Comparison of ENCODE assay signal across 8 cellular contexts in the genomic region with DNA sequence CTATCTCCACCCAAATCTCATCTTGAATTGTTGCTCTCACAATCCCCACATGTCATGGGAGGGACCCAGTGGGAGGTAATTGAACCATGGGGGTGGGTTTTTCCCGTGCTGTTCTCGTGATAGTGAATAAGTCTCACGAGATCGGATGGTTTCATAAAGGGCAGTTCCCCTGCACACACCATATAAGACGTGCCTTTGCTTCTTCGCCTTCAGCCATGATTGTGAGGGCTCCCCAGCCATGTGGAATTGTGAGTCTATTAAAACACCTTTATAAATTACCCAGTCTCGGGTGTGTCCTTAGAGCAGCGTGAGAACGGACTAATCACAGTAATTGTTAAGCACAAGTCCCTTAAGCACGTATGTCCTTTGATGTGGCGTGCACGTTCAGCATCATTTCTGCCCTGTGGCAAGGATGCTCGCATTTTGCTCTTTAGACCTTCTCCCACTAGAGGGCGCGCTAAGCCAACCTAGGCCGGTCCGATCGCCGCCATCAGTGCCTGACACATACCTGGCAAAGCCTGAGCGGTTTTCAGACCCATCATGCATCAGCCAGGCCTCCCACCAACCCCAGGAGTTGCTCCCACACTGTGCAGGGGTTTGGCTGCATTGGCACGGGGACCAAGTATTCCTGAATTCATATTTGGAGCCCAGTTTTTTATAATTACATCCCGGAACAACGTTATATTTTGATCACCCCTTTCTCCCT.
DNase-seq lines count a peak whose midpoint lies in the region; ATAC-seq and TF ChIP-seq lines count a peak whose summit lies in the region.
"Not testable (repeated sequence)": the region's sequence is repeated elsewhere in the genome, so short reads cannot be mapped to it uniquely, and the experiment has no call there.

No MANE protein-coding gene starts in this region.

- POLR2A ChIA-PET in RWPE1 (lab: Yijun Ruan, JAX; ENCODE audit: low non-redundant PET) = not testable (repeated sequence)

- not testable (repeated sequence) for H3K27ac ChIP-seq in RWPE1; dorsolateral prefrontal cortex; right lobe of liver; aorta (ENCODE audit: low read depth in 1 of 2, low read length in 2 of 2)

- DNase-seq in RWPE1 (ENCODE audit: low spot score) = not testable (repeated sequence)
- DNase-seq in activated T-cell treated with anti-CD3 and anti-CD28 coated beads for 48 hours (ENCODE audit: low read depth) (peak; percentile 65), dorsolateral prefrontal cortex (peak in 7 of 10 donors; percentile 23 to 81 (median 57)), right lobe of liver (peak; percentile 67 to 72 (median 71)), aorta (peak; percentile 80 to 84)
- DNase-seq in stimulated activated CD4-positive, alpha-beta T cell treated with anti-CD3 and anti-CD28 coated beads, Interleukin-1b, Interleukin-23, amount 100 ng/mL, for 48 hours = peak; percentile 80

- CTCF ChIA-PET in RWPE1 (lab: Yijun Ruan, JAX) = not testable (repeated sequence)

- H3K4me3 ChIP-seq in dorsolateral prefrontal cortex; right lobe of liver; aorta (ENCODE audit: low read length in 2 of 2): not testable (repeated sequence)

- peak; percentile 79 for ATAC-seq in GM18861 (IDR thresholded peaks at IDR 0.05; ENCODE audit: unreplicated experiment)
- ATAC-seq in HG02870 (IDR thresholded peaks at IDR 0.05; ENCODE audit: unreplicated experiment) = peak; percentile 89
- ATAC-seq in right lobe of liver = peak; percentile 92 to 97 (median 94)
- ATAC-seq in aorta (ENCODE audit: low FRiP score) = peak; percentile 88

- not testable (repeated sequence) for TF ChIP-seq POLR2A in right lobe of liver (IDR thresholded peaks at IDR 0.05)

- not testable (repeated sequence) for H3K9me3 ChIP-seq in right lobe of liver; aorta (ENCODE audit: control insufficient read depth, low read length)

- H3K36me3 ChIP-seq in right lobe of liver; aorta (ENCODE audit: control insufficient read depth in 1 of 2, insufficient read depth in 2 of 2, low read length in 1 of 2): not testable (repeated sequence)

- H3K27me3 ChIP-seq in dorsolateral prefrontal cortex; right lobe of liver; aorta (ENCODE audit: control insufficient read depth in 1 of 2, insufficient read depth in 2 of 2, low read length in 1 of 2): not testable (repeated sequence)

- TF ChIP-seq CTCF in RWPE1 (conservative IDR thresholded peaks at IDR 0.05; ENCODE audit: low read depth) = peak; percentile 30
- TF ChIP-seq CTCF in dorsolateral prefrontal cortex (IDR thresholded peaks at IDR 0.05 in 54 of 56, conservative IDR thresholded peaks at IDR 0.05 in 2 of 56; ENCODE audit: low read depth in 1 of 56, partially characterized antibody in 56 of 56) = peak in 54 of 56 donors; percentile 33 to 75 (median 54)
- peak; percentile 13 to 61 (median 58) for TF ChIP-seq CTCF in right lobe of liver (IDR thresholded peaks at IDR 0.05)

- intact Hi-C loops in dorsolateral prefrontal cortex (cut with DNase I); right lobe of liver (cut with DNase I); aorta (cut with DNase I): not testable (repeated sequence)

- H3K4me1 ChIP-seq in right lobe of liver; aorta (ENCODE audit: control insufficient read depth in 1 of 2, insufficient read depth in 2 of 2, low read length in 2 of 2): not testable (repeated sequence)

- 40% methylated on average over 5 of the region's 23 CpGs for WGBS in right lobe of liver (ENCODE audit: insufficient coverage, low coverage, low lambda C conversion rate, missing lambda C conversion rate)
- 13 to 29% methylated on average over 10 to 20 of the region's 23 CpGs for WGBS in aorta, 2 donors
